8 cellular contexts compared by ENCODE assay signal in genomic region chr9:127154390-127155191, GRCh38. TPM values are rescaled to one million over a fixed set of nuclear protein-coding genes. Genes with fewer than 3 reads are reported as not detected.
DNase-seq lines count a peak whose midpoint lies in the region; ATAC-seq, FAIRE-seq and TF ChIP-seq lines count a peak whose summit lies in the region.

No MANE protein-coding gene starts in this region.

- no peak overlapping the region for H3K4me3 ChIP-seq in right cardiac atrium (ENCODE audit: low read length)

- TF ChIP-seq CTCF in GM20000 (IDR thresholded peaks at IDR 0.05; ENCODE audit: extremely low read depth, missing control alignments) = no peak

- no peak overlapping the region for H3K27ac ChIP-seq in right cardiac atrium (ENCODE audit: low read length)
- peak overlapping the region; percentile 65 for H3K27ac ChIP-seq in temporal lobe (ENCODE audit: low read depth, low read length)

- H3K27me3 ChIP-seq in right cardiac atrium (ENCODE audit: control insufficient read depth, insufficient read depth) = no peaks in the 10 kb centered on the region

- H3K4me1 ChIP-seq in right cardiac atrium (ENCODE audit: control insufficient read depth, insufficient read depth, low read length) = peaks cover 2% of the 10 kb centered on the region

- intact Hi-C loops in right cardiac atrium (cut with DNase I) = no loop called here

- no peaks in the 10 kb centered on the region for H3K9me3 ChIP-seq in right cardiac atrium (ENCODE audit: control insufficient read depth, low read length)

- DNase-seq in AG08396 (ENCODE audit: low spot score) (peak; percentile 36), GM20000 (ENCODE audit: low spot score) (peak; percentile 41), right cardiac atrium (peak; percentile 87 to 93 (median 91)), urothelium cell line (ENCODE audit: low spot score) (no peak), GM19240 (ENCODE audit: insufficient read length, low spot score) (no peak), NCI-H2227 (lab: John Stamatoyannopoulos, UW; ENCODE audit: unreplicated experiment) (no peak)
- DNase-seq in activated CD4-positive, alpha-beta T cell treated with anti-CD3 and anti-CD28 coated beads, Interleukin-2, amount 50 U/mL, for 48 hours = peak; percentile 31 to 45

- FAIRE-seq in urothelium cell line (lab: Jason Lieb, UNC) = no peak

- 28% methylated on average over 13 of the region's 13 CpGs for whole genome bisulfite sequencing in right cardiac atrium

- peak; percentile 92 to 97 for ATAC-seq in right cardiac atrium

RNA-seq across cellular contexts. Expression of gene ANGPTL2, which starts 32.2 kb away (rescaled TPM):
- total RNA-seq in right cardiac atrium = 10 to 100 TPM; 33.8 to 69.5 (median 47.2) TPM
- 26.7 TPM for polyA plus RNA-seq in right cardiac atrium
- total RNA-seq in temporal lobe = 3.7 TPM

Comparison
In these comparisons a context has a peak if more than half of its experiments do, and no peak if none do; other contexts are left out.
1. DNase-seq: peak in AG08396 (single experiment), GM20000 (single experiment), activated CD4-positive, alpha-beta T cell treated with anti-CD3 and anti-CD28 coated beads, Interleukin-2, amount 50 U/mL, for 48 hours (2 of 2) and right cardiac atrium (3 of 3); none in urothelium cell line (single experiment), GM19240 (single experiment) and NCI-H2227 (single experiment).